In genomic region chr7:19442016-19442785, GRCh38 we compare ENCODE assay signal across 9 cellular contexts.
DNase-seq lines count a peak whose midpoint lies in the region; ATAC-seq and TF ChIP-seq lines count a peak whose summit lies in the region.
"Had no signal": no experiment of that assay in that cellular context is flagged by ENCODE, and none has a peak within 500 bp of the region (broad histone marks: within the 10 kb centered on the region; RNA-seq: fewer than 3 reads in every experiment).

No MANE protein-coding gene starts in this region.

- peaks cover 0 to 2% (median 0%) of the 10 kb centered on the region in 3 donors for H3K27me3 Mint-ChIP-seq in CD14-positive monocyte (ENCODE audit: low read depth in 3 of 3)

- no peaks in the 10 kb centered on the region for H3K36me3 Mint-ChIP-seq in CD14-positive monocyte

- peaks cover 0 to 2% (median 0%) of the 10 kb centered on the region in 7 donors for H3K9me3 Mint-ChIP-seq in CD14-positive monocyte

- peak; percentile 56 for TF ChIP-seq CTCF in RWPE2 (IDR thresholded peaks at IDR 0.05; ENCODE audit: poor library complexity, severe bottlenecking)
- no peak for TF ChIP-seq CTCF in CD14-positive monocyte (IDR thresholded peaks at IDR 0.05)

- H3K4me1 Mint-ChIP-seq in CD14-positive monocyte: peaks cover 13% of the 10 kb centered on the region

- no peaks in the 10 kb centered on the region for H3K36me3 ChIP-seq in RWPE2 (ENCODE audit: low read depth)

- ATAC-seq in HG03439 (IDR thresholded peaks at IDR 0.05; ENCODE audit: unreplicated experiment) (peak; percentile 58), RWPE2 (ENCODE audit: low read depth) (peak; percentile 87), HG02678 (IDR thresholded peaks at IDR 0.05; ENCODE audit: unreplicated experiment) (no peak)

- H3K4me3 Mint-ChIP-seq in CD14-positive monocyte: no peak overlapping the region

- H3K27ac Mint-ChIP-seq in CD14-positive monocyte: no peak overlapping the region

- H3K27me3 ChIP-seq in RWPE2 (ENCODE audit: insufficient read depth, poor library complexity, severe bottlenecking): no peaks in the 10 kb centered on the region

- H3K9me3 ChIP-seq in RWPE2 (ENCODE audit: severe bottlenecking): no peaks in the 10 kb centered on the region

- no peak overlapping the region for H3K4me3 ChIP-seq in RWPE2 (ENCODE audit: severe bottlenecking)

- H3K27ac ChIP-seq in RWPE2 (ENCODE audit: poor library complexity, severe bottlenecking): no peak overlapping the region
- H3K27ac ChIP-seq: epithelial cell of prostate had no signal

- peak; percentile 84 for DNase-seq in DMS53 (lab: John Stamatoyannopoulos, UW)
- DNase-seq in RWPE2 (ENCODE audit: low spot score): no peak
- peak; percentile 25 for DNase-seq in iPS DF 19.7 (ENCODE audit: low read depth, low spot score)
- DNase-seq in CD14-positive monocyte (ENCODE audit: low spot score): no peak
- no peak for DNase-seq in activated CD4-positive, alpha-beta T cell treated with anti-CD3 and anti-CD28 coated beads, Interleukin-2, amount 50 U/mL, for 48 hours
- no peak for DNase-seq in activated T-cell treated with anti-CD3 and anti-CD28 coated beads for 4 hours

- H3K4me1 ChIP-seq in RWPE2 (ENCODE audit: insufficient read depth, poor library complexity, severe bottlenecking): no peaks in the 10 kb centered on the region

- intact Hi-C loops in CD14-positive monocyte (cut with micrococcal nuclease): no loop called here

Comparison
In these comparisons a context has a peak if more than half of its experiments do, and no peak if none do; other contexts are left out.
1. DNase-seq: peak in DMS53 (single experiment) and iPS DF 19.7 (single experiment); none in RWPE2 (single experiment), CD14-positive monocyte (single experiment), activated CD4-positive, alpha-beta T cell treated with anti-CD3 and anti-CD28 coated beads, Interleukin-2, amount 50 U/mL, for 48 hours (0 of 2) and activated T-cell treated with anti-CD3 and anti-CD28 coated beads for 4 hours (single experiment).